31 cellular contexts compared by ENCODE assay signal in genomic region chr1:10911274-10912166, GRCh38.
DNase-seq lines count a peak whose midpoint lies in the region; FAIRE-seq and TF ChIP-seq lines count a peak whose summit lies in the region.
"Had no signal": no experiment of that assay in that cellular context is flagged by ENCODE, and none has a peak within 500 bp of the region (broad histone marks: within the 10 kb centered on the region; RNA-seq: fewer than 3 reads in every experiment).

No MANE protein-coding gene starts in this region.

- no peak overlapping the region for H2AFZ ChIP-seq in osteoblast (ENCODE audit: low read length)

- H3K36me3 ChIP-seq in osteoblast (ENCODE audit: insufficient read depth, low read length), result no peaks in the 10 kb centered on the region
- H3K36me3 ChIP-seq: ovary had no signal

- POLR2A ChIA-PET in RWPE1 (lab: Yijun Ruan, JAX; ENCODE audit: low non-redundant PET), result no interaction called here

- H3K4me2 ChIP-seq in osteoblast (ENCODE audit: insufficient read depth, low read length), result no peak overlapping the region

- H3K4me1 ChIP-seq in osteoblast (ENCODE audit: insufficient read depth, low read length), result no peaks in the 10 kb centered on the region

- no peaks in the 10 kb centered on the region for H4K20me1 ChIP-seq in osteoblast (ENCODE audit: insufficient read depth, low read length)

- intact Hi-C loops in Calu3 (cut with micrococcal nuclease; ENCODE audit: unreplicated experiment), result no loop called here

- no peaks in the 10 kb centered on the region for H3K9me3 ChIP-seq in osteoblast (ENCODE audit: low read depth, low read length)
- H3K9me3 ChIP-seq: mucosa of descending colon, ovary had no signal

- H3K79me2 ChIP-seq in osteoblast (ENCODE audit: insufficient read depth, low read length), result no peaks in the 10 kb centered on the region

- CTCF ChIA-PET in RWPE1 (lab: Yijun Ruan, JAX), result interaction anchor here (1.2 kb wide), 1 partner anchor 176 kb away, joined by 3 read pairs; no protein-coding TSS in a partner anchor
- CTCF ChIA-PET in Calu3 (lab: Charles Lee), result interaction anchor here (1.3 kb wide), 1 partner anchor 11 kb away, joined by 3 read pairs; no protein-coding TSS in a partner anchor

- H3K4me1 Mint-ChIP-seq in endothelial cell (ENCODE audit: unreplicated experiment) (no peaks in the 10 kb centered on the region), Calu3 (ENCODE audit: low read depth, unreplicated experiment) (no peaks in the 10 kb centered on the region)

- peaks cover 10% of the 10 kb centered on the region for H3K27me3 Mint-ChIP-seq in endothelial cell (ENCODE audit: unreplicated experiment)
- peaks cover 43% of the 10 kb centered on the region for H3K27me3 Mint-ChIP-seq in Calu3 (ENCODE audit: unreplicated experiment)

- TF ChIP-seq CTCF in RWPE1 (conservative IDR thresholded peaks at IDR 0.05; ENCODE audit: low read depth), result no peak
- no peak for TF ChIP-seq CTCF in endothelial cell (IDR thresholded peaks at IDR 0.05; ENCODE audit: unreplicated experiment)
- TF ChIP-seq CTCF in osteoblast (IDR thresholded peaks at IDR 0.05; ENCODE audit: extremely low read depth, low read depth, low read length), result no peak
- TF ChIP-seq CTCF in Calu3 (IDR thresholded peaks at IDR 0.05; ENCODE audit: unreplicated experiment), result no peak

- H3K4me3 ChIP-seq in osteoblast (ENCODE audit: insufficient read depth, low read length), result no peak overlapping the region
- H3K4me3 ChIP-seq: dorsolateral prefrontal cortex, mucosa of descending colon, ovary had no signal

- H3K27ac Mint-ChIP-seq in endothelial cell (ENCODE audit: unreplicated experiment) (peak overlapping the region; percentile 30), Calu3 (ENCODE audit: unreplicated experiment) (no peak overlapping the region)
- H3K27ac Mint-ChIP-seq: activated CD8-positive, alpha-beta T cell treated with anti-CD3 and anti-CD28 coated beads, Interleukin-2, amount 10 ng/mL, durations not matched to agents 7 days and 5 days; natural killer cell had no signal

- H3K27ac ChIP-seq in RWPE1 (peak overlapping the region; percentile 48), osteoblast (ENCODE audit: low read depth, low read length) (no peak overlapping the region)
- H3K27ac ChIP-seq: dorsolateral prefrontal cortex, ovary had no signal

- DNase-seq in D341Med (ENCODE audit: low spot score) (peak; percentile 21), RWPE1 (ENCODE audit: low spot score) (no peak), endothelial cell (ENCODE audit: low spot score) (no peak), osteoblast (ENCODE audit: insufficient read length, low spot score, missing footprints) (peak; percentile 60), Calu3 (no peak), pons (ENCODE audit: low spot score) (no peak), GM19239 (ENCODE audit: insufficient read length, low spot score) (no peak)
- DNase-seq: ACHN; activated CD4-positive, alpha-beta T cell treated with anti-CD3 and anti-CD28 coated beads for 4 hours; activated CD8-positive, alpha-beta T cell treated with anti-CD3 and anti-CD28 coated beads, Interleukin-2, amount 10 ng/mL, durations not matched to agents 7 days and 5 days; activated naive CD4-positive, alpha-beta T cell treated with anti-CD3 and anti-CD28 coated beads, Interleukin-2, amount 50 U/mL, for 16 hours; amniotic stem cell; cerebellar nuclear complex; DMS53; dorsolateral prefrontal cortex; foreskin melanocyte; KBM-7; mucosa of descending colon; natural killer cell; NCI-H1105 treated with DMSO at 0.1 percent for 48 hours; NCI-H1930; NCI-H2171 treated with DMSO at 0.1 percent for 48 hours; NCI-H526; ovary; SHP77; small intestine; stimulated activated CD4-positive, alpha-beta T cell treated with anti-CD3 and anti-CD28 coated beads, Interleukin-2, amount 100 ng/mL, for 24 hours; stimulated activated naive CD8-positive, alpha-beta T cell treated with anti-CD3 and anti-CD28 coated beads, Interleukin-15, Interleukin-2, amounts not matched to agents 100 U/mL and 50 U/mL, for 24 hours; SW 1271 had no signal

- H3K9me3 Mint-ChIP-seq in endothelial cell (ENCODE audit: unreplicated experiment), result no peaks in the 10 kb centered on the region
- H3K9me3 Mint-ChIP-seq in Calu3 (ENCODE audit: low read depth, unreplicated experiment), result no peaks in the 10 kb centered on the region
- H3K9me3 Mint-ChIP-seq: natural killer cell had no signal

- H3K36me3 Mint-ChIP-seq in endothelial cell (ENCODE audit: low read depth, unreplicated experiment) (no peaks in the 10 kb centered on the region), Calu3 (ENCODE audit: insufficient read depth, unreplicated experiment) (no peaks in the 10 kb centered on the region)
- H3K36me3 Mint-ChIP-seq: brain, natural killer cell had no signal

- no peak for FAIRE-seq in GM19239 (lab: Jason Lieb, UNC)
- FAIRE-seq: GM12891, small intestine had no signal

- peaks cover 14% of the 10 kb centered on the region for H3K27me3 ChIP-seq in osteoblast (ENCODE audit: insufficient read depth, low read length)
- H3K27me3 ChIP-seq: ovary had no signal

- no peak overlapping the region for H3K4me3 Mint-ChIP-seq in endothelial cell (ENCODE audit: unreplicated experiment)
- no peak overlapping the region for H3K4me3 Mint-ChIP-seq in Calu3 (ENCODE audit: low read depth, unreplicated experiment)
- H3K4me3 Mint-ChIP-seq: activated CD8-positive, alpha-beta T cell treated with anti-CD3 and anti-CD28 coated beads, Interleukin-2, amount 10 ng/mL, durations not matched to agents 7 days and 5 days; natural killer cell had no signal

- no TSS peak for BruUV-seq in Calu3 (replicated peaks; lab: Mats Ljungman, UMichigan)

Comparison
In these comparisons a context has a peak if more than half of its experiments do, and no peak if none do; other contexts are left out.
1. DNase-seq: peak in D341Med (single experiment) and osteoblast (single experiment); none in RWPE1 (single experiment), endothelial cell (single experiment), Calu3 (single experiment), pons (single experiment) and GM19239 (single experiment).